In the genomic region with DNA sequence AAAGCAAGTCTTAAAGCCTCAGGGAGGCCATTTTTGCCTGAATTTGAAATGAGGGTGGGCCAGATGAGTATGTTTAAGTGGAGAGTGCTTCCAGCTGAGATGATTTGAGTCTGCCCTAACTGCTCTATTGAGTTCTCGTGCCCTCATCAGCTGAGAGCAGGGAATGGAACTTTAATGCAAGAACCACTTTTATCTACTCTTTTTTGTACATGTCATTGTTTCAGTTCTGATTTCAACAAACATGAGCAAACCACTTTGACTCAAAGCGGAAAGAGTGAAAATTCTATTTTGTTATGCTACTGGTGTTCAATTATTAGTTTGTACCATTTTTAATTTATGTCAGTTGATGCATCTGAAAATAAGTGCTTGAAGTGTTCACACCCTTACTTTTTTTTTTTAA, we compare ENCODE assay signal across 10 cellular contexts. TPM values are rescaled to one million over a fixed set of nuclear protein-coding genes. Genes with fewer than 3 reads are reported as not detected.
DNase-seq lines count a peak whose midpoint lies in the region; ATAC-seq lines count a peak whose summit lies in the region.
"Had no signal": no experiment of that assay in that cellular context is flagged by ENCODE, and none has a peak within 500 bp of the region (broad histone marks: within the 10 kb centered on the region; RNA-seq: fewer than 3 reads in every experiment).

No MANE protein-coding gene starts in this region.

- peak; percentile 92 for ATAC-seq in GM18517 (IDR thresholded peaks at IDR 0.05; ENCODE audit: unreplicated experiment)
- ATAC-seq in GM19455 (IDR thresholded peaks at IDR 0.05; ENCODE audit: unreplicated experiment) = peak; percentile 83
- ATAC-seq in HG02938 (IDR thresholded peaks at IDR 0.05; ENCODE audit: unreplicated experiment) = peak; percentile 89

- in situ Hi-C loops in G401 (cut with HindIII; ENCODE audit: low sequenced_read_pairs) = no loop called here

- DNase-seq in activated naive CD4-positive, alpha-beta T cell treated with anti-CD3 and anti-CD28 coated beads, Interleukin-2, amount 50 U/mL, for 16 hours = peak; percentile 19
- DNase-seq in NCI-H345 (lab: John Stamatoyannopoulos, UW) (no peak), G401 (ENCODE audit: low spot score) (no peak), NCI-H69 (lab: John Stamatoyannopoulos, UW) (no peak)
- no peak for DNase-seq in effector CD8-positive, alpha-beta T cell (lab: John Stamatoyannopoulos, UW)
- DNase-seq: kidney, NCI-H1048 had no signal

RNA-seq across cellular contexts. Expression of a gene that starts 35.8 kb away (rescaled TPM):
- total RNA-seq in G401 (2014; rRNA removed; shearing (Covaris generic)) = 7.6 and 16.5 TPM in 2 replicates

RNA-seq across cellular contexts. Expression of a gene that starts 51.5 kb away (rescaled TPM):
- total RNA-seq in G401 (2014; rRNA removed; shearing (Covaris generic)) = 65.3 and 86.5 TPM in 2 replicates
